Comparison of ENCODE assay signal across 12 cellular contexts in the genomic region with DNA sequence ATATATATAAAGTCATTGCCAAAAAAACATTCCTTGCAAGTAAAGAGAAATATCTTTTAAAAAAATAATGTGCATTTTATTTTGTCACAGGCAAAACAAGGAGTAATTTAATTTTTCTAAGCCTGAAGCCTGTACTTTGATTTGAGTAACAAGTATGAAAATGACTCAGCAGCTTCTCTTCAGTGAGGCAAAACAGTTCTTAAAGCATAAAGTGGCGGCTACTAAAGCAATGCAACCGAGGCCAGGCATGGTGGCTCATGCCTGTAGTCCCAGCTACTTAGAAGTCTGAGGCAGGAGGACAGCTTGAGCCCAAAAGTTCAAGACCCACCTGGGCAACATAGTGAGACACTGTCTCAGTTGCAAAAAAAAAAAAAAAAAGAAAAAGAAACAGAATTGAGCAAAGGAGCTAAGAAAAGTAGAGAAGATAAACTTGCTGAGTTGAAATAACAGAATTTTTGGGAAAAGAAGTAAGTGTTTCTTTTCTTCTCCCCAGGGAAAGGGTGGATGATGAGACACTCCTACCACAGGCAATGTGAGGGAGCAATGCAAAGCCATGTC. TPM values are rescaled to one million over a fixed set of nuclear protein-coding genes. Genes with fewer than 3 reads are reported as not detected.
DNase-seq lines count a peak whose midpoint lies in the region; ATAC-seq, FAIRE-seq and TF ChIP-seq lines count a peak whose summit lies in the region.
"Had no signal": no experiment of that assay in that cellular context is flagged by ENCODE, and none has a peak within 500 bp of the region (broad histone marks: within the 10 kb centered on the region; RNA-seq: fewer than 3 reads in every experiment).

No MANE protein-coding gene starts in this region.

- peaks cover 16% of the 10 kb centered on the region for H3K4me1 ChIP-seq in HUES64 (ENCODE audit: insufficient read depth, low read length)
- no peaks in the 10 kb centered on the region for H3K4me1 ChIP-seq in pancreas

- H3K4me1 Mint-ChIP-seq in WTC11: peaks cover 11% of the 10 kb centered on the region

- WGBS in HUES64: 81% methylated on average over 2 of the region's 2 CpGs
- WGBS in pancreas, 2 donors: 40 to 60% methylated on average over 2 of the region's 2 CpGs

- CTCF ChIA-PET in WTC11 (lab: Charles Lee): interaction anchor here (0.7 to 1.3 kb wide), 4 partner anchors 12 to 102 kb away, joined by 4 to 6 read pairs (median 6); partner anchors contain the start of genes CCDC142 and TTC31

- H3K27me3 ChIP-seq in HUES64 (ENCODE audit: insufficient read depth, low read length) (0 out of 2 replicates have a peak, but pooled peaks cover 2% of the 10 kb centered on the region), pancreas (no peaks in the 10 kb centered on the region)

- no peak overlapping the region for H3K4me3 ChIP-seq in HUES64 (ENCODE audit: low read length)
- no peak overlapping the region for H3K4me3 ChIP-seq in fibroblast of villous mesenchyme (ENCODE audit: low read depth, low read length)
- no peak overlapping the region for H3K4me3 ChIP-seq in pancreas
- H3K4me3 ChIP-seq: esophagus muscularis mucosa had no signal

- no peaks in the 10 kb centered on the region for H3K36me3 Mint-ChIP-seq in WTC11
- H3K36me3 Mint-ChIP-seq: activated naive CD4-positive, alpha-beta T cell treated with anti-CD3 and anti-CD28 coated beads, Interleukin-2, amount 50 U/mL, for 24 hours had no signal

- no peaks in the 10 kb centered on the region for H3K9me3 Mint-ChIP-seq in WTC11
- H3K9me3 Mint-ChIP-seq: activated naive CD4-positive, alpha-beta T cell treated with anti-CD3 and anti-CD28 coated beads, Interleukin-2, amount 50 U/mL, for 24 hours had no signal

- no peak overlapping the region for H3K27ac Mint-ChIP-seq in WTC11
- H3K27ac Mint-ChIP-seq: activated naive CD4-positive, alpha-beta T cell treated with anti-CD3 and anti-CD28 coated beads, Interleukin-2, amount 50 U/mL, for 24 hours had no signal

- DNase-seq in GM10266 (ENCODE audit: extremely low spot score) (peak; percentile 34), fibroblast of villous mesenchyme (ENCODE audit: low read depth) (peak; percentile 53), NCI-H1048 (lab: John Stamatoyannopoulos, UW) (no peak), WTC11 (ENCODE audit: low spot score) (no peak), anterior cingulate cortex (lab: John Stamatoyannopoulos, UW) (no peak), pancreas (no peak)
- DNase-seq: NCI-H146; stimulated activated CD4-positive, alpha-beta T cell treated with anti-CD3 and anti-CD28 coated beads, Interleukin-2, amount 100 ng/mL, for 48 hours had no signal

- no peak for FAIRE-seq in pancreas (lab: Jason Lieb, UNC)

- no peak overlapping the region for H3K4me3 Mint-ChIP-seq in WTC11
- H3K4me3 Mint-ChIP-seq: activated naive CD4-positive, alpha-beta T cell treated with anti-CD3 and anti-CD28 coated beads, Interleukin-2, amount 50 U/mL, for 24 hours had no signal

- peaks cover 5% of the 10 kb centered on the region for H3K27me3 Mint-ChIP-seq in WTC11 (ENCODE audit: low read depth)
- H3K27me3 Mint-ChIP-seq: activated naive CD4-positive, alpha-beta T cell treated with anti-CD3 and anti-CD28 coated beads, Interleukin-2, amount 50 U/mL, for 24 hours had no signal

- H3K9me3 ChIP-seq in HUES64 (ENCODE audit: insufficient read depth, low read depth, low read length): no peaks in the 10 kb centered on the region
- no peaks in the 10 kb centered on the region for H3K9me3 ChIP-seq in pancreas
- H3K9me3 ChIP-seq: esophagus muscularis mucosa had no signal

- POLR2A ChIA-PET in WTC11 (lab: Charles Lee): interaction anchor here (0.7 kb wide), 1 partner anchor 1408 kb away, joined by 5 read pairs; no protein-coding TSS in a partner anchor

- TF ChIP-seq CTCF in GM10266 (IDR thresholded peaks at IDR 0.05; ENCODE audit: control insufficient read depth, insufficient read depth, low read depth, missing control alignments): no peak
- no peak for TF ChIP-seq CTCF in fibroblast of villous mesenchyme (IDR thresholded peaks at IDR 0.05; ENCODE audit: insufficient read depth, low read depth, low read length)
- no peak for TF ChIP-seq CTCF in WTC11 (IDR thresholded peaks at IDR 0.05)
- TF ChIP-seq CTCF in pancreas (IDR thresholded peaks at IDR 0.05): no peak

- peak overlapping the region; percentile 2; the same call in 1 of the 2 replicates for H3K27ac ChIP-seq in HUES64 (ENCODE audit: low read depth, low read length)
- H3K27ac ChIP-seq in pancreas: no peak overlapping the region
- H3K27ac ChIP-seq: esophagus muscularis mucosa had no signal

- no peaks in the 10 kb centered on the region for H3K36me3 ChIP-seq in HUES64 (ENCODE audit: insufficient read depth, low read length)
- H3K36me3 ChIP-seq in pancreas: no peaks in the 10 kb centered on the region
- H3K36me3 ChIP-seq: esophagus muscularis mucosa had no signal

- ATAC-seq in GM19452 (IDR thresholded peaks at IDR 0.05; ENCODE audit: unreplicated experiment) (peak; percentile 75), WTC11 (no peak), pancreas (no peak)

- intact Hi-C loops in pancreas (cut with DNase I): no loop called here

- H3K9ac ChIP-seq in HUES64 (ENCODE audit: low read depth, low read length): peak overlapping the region; percentile 24; the same call in 1 of the 2 replicates

TF ChIP-seq in WTC11, 78 proteins besides CTCF, POLR2A, EP300 and RAD21 (continues in another document):
- TF ChIP-seq, protein P1, sequence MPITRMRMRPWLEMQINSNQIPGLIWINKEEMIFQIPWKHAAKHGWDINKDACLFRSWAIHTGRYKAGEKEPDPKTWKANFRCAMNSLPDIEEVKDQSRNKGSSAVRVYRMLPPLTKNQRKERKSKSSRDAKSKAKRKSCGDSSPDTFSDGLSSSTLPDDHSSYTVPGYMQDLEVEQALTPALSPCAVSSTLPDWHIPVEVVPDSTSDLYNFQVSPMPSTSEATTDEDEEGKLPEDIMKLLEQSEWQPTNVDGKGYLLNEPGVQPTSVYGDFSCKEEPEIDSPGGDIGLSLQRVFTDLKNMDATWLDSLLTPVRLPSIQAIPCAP (CRISPR knock-in tag; IDR thresholded peaks at IDR 0.05): no peak
- TF ChIP-seq, protein P2, sequence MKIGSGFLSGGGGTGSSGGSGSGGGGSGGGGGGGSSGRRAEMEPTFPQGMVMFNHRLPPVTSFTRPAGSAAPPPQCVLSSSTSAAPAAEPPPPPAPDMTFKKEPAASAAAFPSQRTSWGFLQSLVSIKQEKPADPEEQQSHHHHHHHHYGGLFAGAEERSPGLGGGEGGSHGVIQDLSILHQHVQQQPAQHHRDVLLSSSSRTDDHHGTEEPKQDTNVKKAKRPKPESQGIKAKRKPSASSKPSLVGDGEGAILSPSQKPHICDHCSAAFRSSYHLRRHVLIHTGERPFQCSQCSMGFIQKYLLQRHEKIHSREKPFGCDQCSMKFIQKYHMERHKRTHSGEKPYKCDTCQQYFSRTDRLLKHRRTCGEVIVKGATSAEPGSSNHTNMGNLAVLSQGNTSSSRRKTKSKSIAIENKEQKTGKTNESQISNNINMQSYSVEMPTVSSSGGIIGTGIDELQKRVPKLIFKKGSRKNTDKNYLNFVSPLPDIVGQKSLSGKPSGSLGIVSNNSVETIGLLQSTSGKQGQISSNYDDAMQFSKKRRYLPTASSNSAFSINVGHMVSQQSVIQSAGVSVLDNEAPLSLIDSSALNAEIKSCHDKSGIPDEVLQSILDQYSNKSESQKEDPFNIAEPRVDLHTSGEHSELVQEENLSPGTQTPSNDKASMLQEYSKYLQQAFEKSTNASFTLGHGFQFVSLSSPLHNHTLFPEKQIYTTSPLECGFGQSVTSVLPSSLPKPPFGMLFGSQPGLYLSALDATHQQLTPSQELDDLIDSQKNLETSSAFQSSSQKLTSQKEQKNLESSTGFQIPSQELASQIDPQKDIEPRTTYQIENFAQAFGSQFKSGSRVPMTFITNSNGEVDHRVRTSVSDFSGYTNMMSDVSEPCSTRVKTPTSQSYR (CRISPR knock-in tag; IDR thresholded peaks at IDR 0.05): no peak
- no peak for TF ChIP-seq TEAD1 (CRISPR knock-in tag; IDR thresholded peaks at IDR 0.05)
- TF ChIP-seq ZNF263 (CRISPR knock-in tag; IDR thresholded peaks at IDR 0.05; ENCODE audit: low read depth): no peak
- no peak for TF ChIP-seq ETV6 (CRISPR knock-in tag; IDR thresholded peaks at IDR 0.05)
- no peak for TF ChIP-seq E2F1 (CRISPR knock-in tag; IDR thresholded peaks at IDR 0.05)
- TF ChIP-seq KAT7 (CRISPR knock-in tag; IDR thresholded peaks at IDR 0.05; ENCODE audit: borderline replicate concordance): no peak
- TF ChIP-seq MXD4 (CRISPR knock-in tag; IDR thresholded peaks at IDR 0.05; ENCODE audit: borderline replicate concordance): no peak

RNA-seq across cellular contexts. Expression of gene DOK1, which starts 29.6 kb away (rescaled TPM):
- 8.2 TPM for polyA plus RNA-seq in HUES64 (2013, experiment 1 of 2)
- polyA plus RNA-seq in HUES64 (2013, experiment 2 of 2): 8.4 TPM
- 9.9 and 20.0 TPM in 2 replicates for total RNA-seq in fibroblast of villous mesenchyme
- total RNA-seq in WTC11 (2021): 15.3 to 16.9 TPM (median 15.9 TPM) in 3 replicates
- 10 to 100 TPM in 1 of 6 donors, 1 to 10 TPM in 5; 5.7 to 14.0 (median 7.4) TPM for total RNA-seq in pancreas
- polyA plus RNA-seq in pancreas: 1 to 10 TPM; 7.1 to 8.5 TPM

RNA-seq across cellular contexts. Expression of gene LOXL3, which starts 30.4 kb away (rescaled TPM):
- polyA plus RNA-seq in HUES64 (2013, experiment 1 of 2): 12.5 TPM
- 15.6 TPM for polyA plus RNA-seq in HUES64 (2013, experiment 2 of 2)
- 9.9 and 10.6 TPM in 2 replicates for total RNA-seq in fibroblast of villous mesenchyme
- 21.1 to 27.2 TPM (median 23.9 TPM) in 3 replicates for total RNA-seq in WTC11 (2021)
- total RNA-seq in pancreas: 1 to 10 TPM in 4 of 6 donors, under 1 TPM in 2; 0.35 to 7.5 (median 1.2) TPM
- 1 to 10 TPM; 2.0 TPM for polyA plus RNA-seq in pancreas

RNA-seq across cellular contexts. Expression of gene HTRA2, which starts 54.4 kb away (rescaled TPM):
- 21.9 TPM for polyA plus RNA-seq in HUES64 (2013, experiment 1 of 2)
- polyA plus RNA-seq in HUES64 (2013, experiment 2 of 2): 18.5 TPM
- 36.7 and 40.2 TPM in 2 replicates for total RNA-seq in fibroblast of villous mesenchyme
- 25.6 to 30.0 TPM (median 26.8 TPM) in 3 replicates for total RNA-seq in WTC11 (2021)
- 10 to 100 TPM in 4 of 6 donors, 1 to 10 TPM in 2; 8.5 to 17.6 (median 10.8) TPM for total RNA-seq in pancreas
- polyA plus RNA-seq in pancreas: 10 to 100 TPM; 16.9 to 24.3 TPM

RNA-seq across cellular contexts. Expression of gene AUP1, which starts 54.7 kb away (rescaled TPM):
- polyA plus RNA-seq in HUES64 (2013, experiment 1 of 2): 83.8 TPM
- polyA plus RNA-seq in HUES64 (2013, experiment 2 of 2): 82.1 TPM
- total RNA-seq in fibroblast of villous mesenchyme: 60.2 and 68.2 TPM in 2 replicates
- total RNA-seq in WTC11 (2021): 78.1 to 84.9 TPM (median 80.9 TPM) in 3 replicates
- 10 to 100 TPM; 62.1 to 91.0 (median 67.9) TPM for total RNA-seq in pancreas
- 100 to 1,000 TPM; 246 to 258 TPM for polyA plus RNA-seq in pancreas

RNA-seq across cellular contexts. Expression of gene DQX1, which starts 58.1 kb away (rescaled TPM):
- 0.40 TPM for polyA plus RNA-seq in HUES64 (2013, experiment 1 of 2)
- 0.38 TPM for polyA plus RNA-seq in HUES64 (2013, experiment 2 of 2)
- total RNA-seq in fibroblast of villous mesenchyme (not detected in 2 replicates), WTC11 (2021) (1.2 to 1.9 TPM (median 1.3 TPM) in 3 replicates), pancreas (under 1 TPM in 1 of 6 donors, not detected in 5; 0.16 TPM)
- under 1 TPM; 0.07 to 0.15 TPM for polyA plus RNA-seq in pancreas
- total RNA-seq: esophagus muscularis mucosa had no signal

Comparison
In these comparisons a context has a peak if more than half of its experiments do, and no peak if none do; other contexts are left out.
1. DNase-seq: peak in GM10266 (single experiment) and fibroblast of villous mesenchyme (single experiment); none in NCI-H1048 (single experiment), WTC11 (single experiment), anterior cingulate cortex (0 of 58) and pancreas (0 of 6).